22 cellular contexts compared by ENCODE assay signal in genomic region chr7:98194672-98195457, GRCh38. TPM values are rescaled to one million over a fixed set of nuclear protein-coding genes. Genes with fewer than 3 reads are reported as not detected.
DNase-seq lines count a peak whose midpoint lies in the region; ATAC-seq, FAIRE-seq and TF ChIP-seq lines count a peak whose summit lies in the region.
"Had no signal": no experiment of that assay in that cellular context is flagged by ENCODE, and none has a peak within 500 bp of the region (broad histone marks: within the 10 kb centered on the region; RNA-seq: fewer than 3 reads in every experiment).

No MANE protein-coding gene starts in this region.

- no peak overlapping the region for H3K4ac ChIP-seq in IMR-90 (ENCODE audit: low read depth, low read length)

- H2AK5ac ChIP-seq in IMR-90 (ENCODE audit: low read depth, low read length) = no peak overlapping the region

- H3F3A ChIP-seq in PC-9 (ENCODE audit: insufficient read depth, low read depth) = peaks cover 6% of the 10 kb centered on the region; the same call in 1 of the 2 replicates

- in situ Hi-C loops in IMR-90 (cut with MboI; ENCODE audit: low sequenced_read_pairs) = no loop called here

- no peak overlapping the region for H3K23ac ChIP-seq in IMR-90 (ENCODE audit: low read depth, low read length)

- no peak for TF ChIP-seq RAD21 in IMR-90 (IDR thresholded peaks at IDR 0.05; ENCODE audit: low read length)

- FAIRE-seq in kidney (lab: Jason Lieb, UNC) (no peak), GM12891 (lab: Jason Lieb, UNC) (no peak)
- FAIRE-seq: A204.1, H1 had no signal

- peak; percentile 82 for ATAC-seq in IMR-90 (ENCODE audit: low read depth)

- H2AK9ac ChIP-seq in IMR-90 (replicated peaks; ENCODE audit: low read depth, low read length, poor library complexity) = no peak overlapping the region

- peak overlapping the region; percentile 14 for H3K27ac Mint-ChIP-seq in chondrocyte (ENCODE audit: unreplicated experiment)
- H3K27ac Mint-ChIP-seq in activated CD4-positive, alpha-beta memory T cell treated with anti-CD3 and anti-CD28 coated beads for 36 hours = no peak overlapping the region

- no peak overlapping the region for H4K91ac ChIP-seq in IMR-90 (ENCODE audit: insufficient read depth, low read depth, low read length)

- intact Hi-C loops in IMR-90 (cut with micrococcal nuclease) = no loop called here
- intact Hi-C loops in kidney (cut with DNase I) = no loop called here
- intact Hi-C loops in activated CD4-positive, alpha-beta memory T cell treated with anti-CD3 and anti-CD28 coated beads for 36 hours (cut with micrococcal nuclease) = no loop called here
- intact Hi-C loops in PC-9 (cut with micrococcal nuclease; ENCODE audit: unreplicated experiment) = no loop called here

- dilution Hi-C loops in IMR-90 (cut with HindIII; ENCODE audit: low sequenced_read_pairs, unreplicated experiment) = no loop called here

- no peak overlapping the region for H4K5ac ChIP-seq in IMR-90 (ENCODE audit: low read depth, low read length)

- no peaks in the 10 kb centered on the region for H4K20me1 ChIP-seq in IMR-90 (ENCODE audit: insufficient read depth, low read length)
- H4K20me1 ChIP-seq in PC-9 (ENCODE audit: insufficient read depth) = peaks cover 15% of the 10 kb centered on the region

- H3K4me2 ChIP-seq in IMR-90 (ENCODE audit: low read depth, low read length) (no peak overlapping the region), PC-9 (no peak overlapping the region)
- H3K4me2 ChIP-seq: BLaER1 treated with 17β-estradiol and CSF1 and Interleukin-3, amounts not matched to agents 10 nM and 100 nM had no signal

- CTCF ChIA-PET in IMR-90 (lab: Yijun Ruan, JAX) (no interaction called here), PC-9 (lab: Charles Lee) (no interaction called here)
- CTCF ChIA-PET in activated CD4-positive, alpha-beta memory T cell treated with anti-CD3 and anti-CD28 coated beads for 36 hours (lab: Charles Lee) = no interaction called here

- H3K36me3 Mint-ChIP-seq in chondrocyte (ENCODE audit: low read depth) = peaks cover 22% of the 10 kb centered on the region
- peaks cover 37% of the 10 kb centered on the region for H3K36me3 Mint-ChIP-seq in activated CD4-positive, alpha-beta memory T cell treated with anti-CD3 and anti-CD28 coated beads for 36 hours

- no peak overlapping the region for H3K14ac ChIP-seq in IMR-90 (replicated peaks; ENCODE audit: low read depth, low read length)

- no peaks in the 10 kb centered on the region for H3K9me2 ChIP-seq in PC-9 (ENCODE audit: insufficient read depth)

- H3K79me2 ChIP-seq in PC-9 (ENCODE audit: low read depth) = peaks cover 11% of the 10 kb centered on the region; the same call in 1 of the 2 replicates

- H3K27ac ChIP-seq in IMR-90 (ENCODE audit: insufficient read depth, low read length) (no peak overlapping the region), kidney (ENCODE audit: low read depth in 2 of 2, low read length in 2 of 2) (no peak overlapping the region), PC-9 (no peak overlapping the region)
- H3K27ac ChIP-seq: BLaER1 treated with 17β-estradiol and CSF1 and Interleukin-3, amounts not matched to agents 10 nM and 100 nM; RWPE1 had no signal

- H2BK15ac ChIP-seq in IMR-90 (ENCODE audit: low read depth, low read length) = no peak overlapping the region

- WGBS in IMR-90 (ENCODE audit: extremely low coverage in 2 of 2, insufficient read length in 1 of 2), 2 experiments = no CpG with 5 or more reads among the region's 8 CpGs

- POLR2A ChIA-PET in IMR-90 (lab: Charles Lee; ENCODE audit: unreplicated experiment) (no interaction called here), PC-9 (lab: Charles Lee; ENCODE audit: unreplicated experiment) (no interaction called here)
- POLR2A ChIA-PET in activated CD4-positive, alpha-beta memory T cell treated with anti-CD3 and anti-CD28 coated beads for 36 hours (lab: Charles Lee) = no interaction called here

- H2BK120ac ChIP-seq in IMR-90 (ENCODE audit: low read depth, low read length) = no peak overlapping the region

- H3K9me1 ChIP-seq in IMR-90 (ENCODE audit: insufficient read depth, low read length) = no peaks in the 10 kb centered on the region; the same call in 1 of the 2 replicates

- peak; percentile 63 for DNase-seq in Ammon's horn (ENCODE audit: low spot score)
- DNase-seq in IMR-90 = peak; percentile 20
- DNase-seq in chondrocyte (ENCODE audit: low spot score) = no peak
- DNase-seq in kidney = peak; percentile 59
- DNase-seq in stimulated activated naive CD4-positive, alpha-beta T cell treated with Interleukin-2 at 50 U/mL for 16 hours (lab: John Stamatoyannopoulos, UW) = no peak
- no peak for DNase-seq in activated CD4-positive, alpha-beta memory T cell treated with anti-CD3 and anti-CD28 coated beads for 36 hours
- no peak for DNase-seq in GM12891 (ENCODE audit: insufficient read length, low spot score)
- DNase-seq in PC-9 = no peak
- DNase-seq: CD8-positive, alpha-beta memory T cell; DMS53; KG1; MV-4-11; NCI-H1694 treated with DMSO at 0.1 percent for 48 hours; NCI-H2107; NCI-H2227 treated with DMSO at 0.1 percent for 48 hours; NCI-H524; NCI-H82; SIG-M5 had no signal

- no peak overlapping the region for H2BK20ac ChIP-seq in IMR-90 (ENCODE audit: low read depth, low read length)

- H3K4me1 ChIP-seq in IMR-90 (ENCODE audit: control insufficient read depth, insufficient read depth, low read length) (peaks cover 2% of the 10 kb centered on the region; the same call in 1 of the 2 replicates), kidney (ENCODE audit: control insufficient read depth in 1 of 2, insufficient read depth in 1 of 2, low read depth in 1 of 2, low read length in 2 of 2) (peaks cover 0 to 7% of the 10 kb centered on the region in 2 donors), PC-9 (replicated peaks; ENCODE audit: insufficient read depth) (no peaks in the 10 kb centered on the region)

- H3K9ac ChIP-seq in IMR-90 (ENCODE audit: low read depth, low read length) (no peak overlapping the region), kidney (ENCODE audit: low read length in 2 of 2) (no peak overlapping the region)
- H3K9ac ChIP-seq: BLaER1 treated with 17β-estradiol and CSF1 and Interleukin-3, amounts not matched to agents 10 nM and 100 nM had no signal

- H3K9me3 ChIP-seq in IMR-90 (ENCODE audit: control insufficient read depth, insufficient read depth, low read length) (peaks cover 3% of the 10 kb centered on the region; the same call in 1 of the 2 replicates), kidney (ENCODE audit: control insufficient read depth in 1 of 2, low read length in 2 of 2) (no peaks in the 10 kb centered on the region), PC-9 (ENCODE audit: insufficient read depth, low read depth) (no peaks in the 10 kb centered on the region)

- TF ChIP-seq CTCF in IMR-90 (conservative IDR thresholded peaks at IDR 0.05; ENCODE audit: low read depth, low read length) (no peak), chondrocyte (IDR thresholded peaks at IDR 0.05) (no peak), kidney (IDR thresholded peaks at IDR 0.05; ENCODE audit: borderline replicate concordance, extremely low read depth, insufficient read depth) (no peak), PC-9 (conservative IDR thresholded peaks at IDR 0.05) (no peak)

- H3K79me1 ChIP-seq in IMR-90 (ENCODE audit: low read depth in 1 of 2, low read length in 2 of 2) = peaks cover 0 to 5% of the 10 kb centered on the region in 2 experiments; a peak in 2 of 4 replicates

- H3K9me3 Mint-ChIP-seq in chondrocyte (ENCODE audit: low read depth) = peaks cover 5% of the 10 kb centered on the region
- H3K9me3 Mint-ChIP-seq in activated CD4-positive, alpha-beta memory T cell treated with anti-CD3 and anti-CD28 coated beads for 36 hours = peaks cover 10% of the 10 kb centered on the region

- H2BK5ac ChIP-seq in IMR-90 (ENCODE audit: low read depth, low read length, poor library complexity, severe bottlenecking) = no peak overlapping the region

- H3K4me1 Mint-ChIP-seq in chondrocyte (ENCODE audit: low read depth) = peaks cover 26% of the 10 kb centered on the region
- H3K4me1 Mint-ChIP-seq in activated CD4-positive, alpha-beta memory T cell treated with anti-CD3 and anti-CD28 coated beads for 36 hours (ENCODE audit: low read depth) = peaks cover 3% of the 10 kb centered on the region

- TF ChIP-seq POLR2A in IMR-90 (IDR thresholded peaks at IDR 0.05; ENCODE audit: low read depth, low read length) (no peak), GM12891 (IDR thresholded peaks at IDR 0.05; ENCODE audit: low read depth, low read length) (no peak)

- H4K8ac ChIP-seq in IMR-90 (ENCODE audit: low read depth in 2 of 2, low read length in 2 of 2) = no peak overlapping the region

- H3K36me3 ChIP-seq in IMR-90 (ENCODE audit: control insufficient read depth, insufficient read depth, low read length) = peaks cover 20% of the 10 kb centered on the region; the same call in 1 of the 2 replicates
- H3K36me3 ChIP-seq in kidney (ENCODE audit: control insufficient read depth in 1 of 2, insufficient read depth in 2 of 2, low read length in 2 of 2) = peaks cover 9 to 16% of the 10 kb centered on the region in 2 donors
- H3K36me3 ChIP-seq in PC-9 (ENCODE audit: low read depth) = peaks cover 13% of the 10 kb centered on the region; the same call in 1 of the 2 replicates

- H3K27me3 ChIP-seq in IMR-90 (ENCODE audit: control insufficient read depth, insufficient read depth, low read length) (no peaks in the 10 kb centered on the region), PC-9 (ENCODE audit: insufficient read depth, low read depth) (no peaks in the 10 kb centered on the region)
- H3K27me3 ChIP-seq: BLaER1 treated with 17β-estradiol and CSF1 and Interleukin-3, amounts not matched to agents 10 nM and 100 nM had no signal

- no peak overlapping the region for H3K56ac ChIP-seq in IMR-90 (ENCODE audit: extremely low read depth, insufficient read depth, low read length)

- H2AFZ ChIP-seq in IMR-90 (replicated peaks; ENCODE audit: low read length, poor library complexity) (no peak overlapping the region), PC-9 (no peak overlapping the region)

- no peak overlapping the region for H3K18ac ChIP-seq in IMR-90 (ENCODE audit: low read depth, low read length)

- no peaks in the 10 kb centered on the region for H3K27me3 Mint-ChIP-seq in chondrocyte (ENCODE audit: low read depth)
- no peaks in the 10 kb centered on the region for H3K27me3 Mint-ChIP-seq in activated CD4-positive, alpha-beta memory T cell treated with anti-CD3 and anti-CD28 coated beads for 36 hours
- H3K27me3 Mint-ChIP-seq: CD8-positive, alpha-beta memory T cell had no signal

- H3K4me3 Mint-ChIP-seq in chondrocyte (ENCODE audit: unreplicated experiment) = no peak overlapping the region
- no peak overlapping the region for H3K4me3 Mint-ChIP-seq in activated CD4-positive, alpha-beta memory T cell treated with anti-CD3 and anti-CD28 coated beads for 36 hours
- H3K4me3 Mint-ChIP-seq: CD8-positive, alpha-beta memory T cell had no signal

- no peak overlapping the region for H3K4me3 ChIP-seq in IMR-90 (ENCODE audit: insufficient read depth, low read depth, low read length)
- H3K4me3 ChIP-seq in kidney (ENCODE audit: low read length in 2 of 2) = no peak overlapping the region
- H3K4me3 ChIP-seq in PC-9 = no peak overlapping the region
- H3K4me3 ChIP-seq: BLaER1 treated with 17β-estradiol and CSF1 and Interleukin-3, amounts not matched to agents 10 nM and 100 nM had no signal

- BruUV-seq in IMR-90 (replicated peaks; lab: Mats Ljungman, UMichigan) (no TSS peak), PC-9 (replicated peaks; lab: Mats Ljungman, UMichigan) (no TSS peak)

RNA-seq across cellular contexts. Expression of gene BHLHA15, which starts 16.4 kb away (rescaled TPM):
- total RNA-seq in IMR-90 (2012; rRNA removed) = not detected in 2 replicates
- polyA plus RNA-seq in IMR-90 (2012; rRNA removed) = not detected in 2 replicates
- 0.11 and 0.22 TPM in 2 replicates for polyA plus RNA-seq in IMR-90 (2012; cell fraction: cytosol; rRNA removed)
- polyA plus RNA-seq in IMR-90 (2012; cell fraction: nucleus; rRNA removed; ENCODE audit: low replicate concordance) = 0.27 TPM in 1 of 2 replicates, not detected in the other
- total RNA-seq in chondrocyte = 0.32 to 1.2 TPM in 2 of 3 replicates, not detected in the other
- 3.1 TPM for total RNA-seq in kidney
- polyA plus RNA-seq in kidney (ENCODE audit: insufficient read depth, low read depth, low replicate concordance) = not detected
- under 1 TPM in 1 of 2 experiments, not detected in 1; 0.67 TPM for total RNA-seq in activated CD4-positive, alpha-beta memory T cell treated with anti-CD3 and anti-CD28 coated beads for 36 hours
- 0.33 TPM for polyA plus RNA-seq in GM12891 (2012; ENCODE audit: low read depth, missing spikeins)
- total RNA-seq in PC-9 (2021) = 0.53 and 0.79 TPM in 2 replicates
- total RNA-seq: CD8-positive, alpha-beta memory T cell had no signal
- polyA plus RNA-seq: CD8-positive, alpha-beta memory T cell had no signal

RNA-seq across cellular contexts. Expression of gene TECPR1, which starts 57.2 kb away (rescaled TPM):
- 6.9 and 14.7 TPM in 2 replicates for total RNA-seq in IMR-90 (2012; rRNA removed)
- 10.6 and 11.5 TPM in 2 replicates for polyA plus RNA-seq in IMR-90 (2012; rRNA removed)
- 6.5 and 9.9 TPM in 2 replicates for polyA plus RNA-seq in IMR-90 (2012; cell fraction: cytosol; rRNA removed)
- polyA plus RNA-seq in IMR-90 (2012; cell fraction: nucleus; rRNA removed; ENCODE audit: low replicate concordance) = 18.6 and 48.0 TPM in 2 replicates
- total RNA-seq in chondrocyte = 27.3 to 33.8 TPM (median 32.0 TPM) in 3 replicates
- total RNA-seq in kidney = 39.5 TPM
- polyA plus RNA-seq in kidney (ENCODE audit: insufficient read depth, low read depth, low replicate concordance) = 5.1 TPM
- 10 to 100 TPM; 34.5 to 35.3 TPM for total RNA-seq in activated CD4-positive, alpha-beta memory T cell treated with anti-CD3 and anti-CD28 coated beads for 36 hours
- polyA plus RNA-seq in GM12891 (2012; ENCODE audit: low read depth, missing spikeins) = 6.0 TPM
- 22.7 and 27.4 TPM in 2 replicates for total RNA-seq in PC-9 (2021)

Comparison
In these comparisons a context has a peak if more than half of its experiments do, and no peak if none do; other contexts are left out.
1. DNase-seq: peak in Ammon's horn (single experiment), IMR-90 (single experiment) and kidney (single experiment); none in chondrocyte (single experiment), stimulated activated naive CD4-positive, alpha-beta T cell treated with Interleukin-2 at 50 U/mL for 16 hours (single experiment), activated CD4-positive, alpha-beta memory T cell treated with anti-CD3 and anti-CD28 coated beads for 36 hours (single experiment), GM12891 (single experiment) and PC-9 (0 of 2).